8 cellular contexts compared by ENCODE assay signal in genomic region chr11:64246624-64246873, GRCh38. TPM values are rescaled to one million over a fixed set of nuclear protein-coding genes. Genes with fewer than 3 reads are reported as not detected.
DNase-seq lines count a peak whose midpoint lies in the region; ATAC-seq and TF ChIP-seq lines count a peak whose summit lies in the region.
"Not testable (repeated sequence)": the region's sequence is repeated elsewhere in the genome, so short reads cannot be mapped to it uniquely, and the experiment has no call there.

No MANE protein-coding gene starts in this region.

- TF ChIP-seq CTCF in AG10803 (conservative IDR thresholded peaks at IDR 0.05; ENCODE audit: low read length); RWPE1 (conservative IDR thresholded peaks at IDR 0.05; ENCODE audit: low read depth): not testable (repeated sequence)

- not testable (repeated sequence) for H3K27me3 Mint-ChIP-seq in activated naive CD8-positive, alpha-beta T cell; memory B cell

- not testable (repeated sequence) for DNase-seq in AG10803 (ENCODE audit: low read depth); RWPE1 (ENCODE audit: low spot score); memory B cell (ENCODE audit: low spot score in 2 of 2); skeletal muscle cell (ENCODE audit: low read depth)

- peak overlapping the region; percentile 98 for H3K27ac ChIP-seq in RWPE1

- H3K4me3 Mint-ChIP-seq in activated naive CD8-positive, alpha-beta T cell: peak overlapping the region; percentile 84
- peak overlapping the region; percentile 87 for H3K4me3 Mint-ChIP-seq in memory B cell

- ATAC-seq in GM19324 (IDR thresholded peaks at IDR 0.05; ENCODE audit: low FRiP score, unreplicated experiment) (peak; percentile 16), HG03064 (IDR thresholded peaks at IDR 0.05; ENCODE audit: low read depth, unreplicated experiment) (peak; percentile 15), esophagus mucosa (peak; percentile 0), memory B cell (ENCODE audit: low read depth) (peak; percentile 28)

- CTCF ChIA-PET in RWPE1 (lab: Yijun Ruan, JAX): interaction anchor here (0.9 kb wide), 1 partner anchor 17 kb away, joined by 4 read pairs; no protein-coding TSS in a partner anchor

- POLR2A ChIA-PET in RWPE1 (lab: Yijun Ruan, JAX; ENCODE audit: low non-redundant PET): interaction anchor here (1.5 to 1.6 kb wide), 2 partner anchors 18 to 22 kb away, joined by 3 to 7 read pairs; no protein-coding TSS in a partner anchor

- peaks cover 24% of the 10 kb centered on the region for H3K4me1 Mint-ChIP-seq in activated naive CD8-positive, alpha-beta T cell (ENCODE audit: low read depth)
- peaks cover 13% of the 10 kb centered on the region for H3K4me1 Mint-ChIP-seq in memory B cell

- H3K9me3 Mint-ChIP-seq in activated naive CD8-positive, alpha-beta T cell (ENCODE audit: low read depth); memory B cell: not testable (repeated sequence)

- not testable (repeated sequence) for H3K36me3 Mint-ChIP-seq in activated naive CD8-positive, alpha-beta T cell; memory B cell

- not testable (repeated sequence) for H3K27ac Mint-ChIP-seq in activated naive CD8-positive, alpha-beta T cell
- peak overlapping the region; percentile 78 for H3K27ac Mint-ChIP-seq in memory B cell

- peak overlapping the region; percentile 96 for H3K4me3 ChIP-seq in AG10803 (ENCODE audit: low read length)
- peak overlapping the region; percentile 91 for H3K4me3 ChIP-seq in skeletal muscle cell (ENCODE audit: low read depth, low read length)

RNA-seq across cellular contexts. Expression of gene PPP1R14B, which starts 0.2 kb away (rescaled TPM):
- 265 TPM for total RNA-seq in esophagus mucosa

RNA-seq across cellular contexts. Expression of gene PLCB3, which starts 4.8 kb away (rescaled TPM):
- total RNA-seq in esophagus mucosa: 43.9 TPM

RNA-seq across cellular contexts. Expression of gene FKBP2, which starts 5.7 kb away (rescaled TPM):
- total RNA-seq in esophagus mucosa: 40.7 TPM

RNA-seq across cellular contexts. Expression of gene VEGFB, which starts 12.2 kb away (rescaled TPM):
- 45.2 TPM for total RNA-seq in esophagus mucosa

RNA-seq across cellular contexts. Expression of gene DNAJC4, which starts 16.2 kb away (rescaled TPM):
- 16.7 TPM for total RNA-seq in esophagus mucosa
